In genomic region chr7:155819186-155819585, GRCh38 we compare ENCODE assay signal across 11 cellular contexts. TPM values are rescaled to one million over a fixed set of nuclear protein-coding genes. Genes with fewer than 3 reads are reported as not detected.
"Had no signal": no experiment of that assay in that cellular context is flagged by ENCODE, and none has a peak within 500 bp of the region (broad histone marks: within the 10 kb centered on the region; RNA-seq: fewer than 3 reads in every experiment).

No MANE protein-coding gene starts in this region.

- H3K9ac ChIP-seq: GM23248 had no signal

- ATAC-seq: HCT116, HepG2 had no signal

- H3K27ac ChIP-seq: GM23248, HL-60 had no signal

- H3K9me3 Mint-ChIP-seq: HFFc6 had no signal

- H3K27ac Mint-ChIP-seq: HFFc6, IgD-negative memory B cell had no signal

- H3K4me3 Mint-ChIP-seq: HFFc6, IgD-negative memory B cell had no signal

- H3K4me3 ChIP-seq: GM23248, HAP-1 had no signal

- H3K9me3 ChIP-seq: HAP-1 had no signal

- H2AFZ ChIP-seq: GM23248 had no signal

- DNase-seq: GM23248, GOT3, H7, HFFc6 had no signal

- H3K4me1 ChIP-seq: HAP-1 had no signal

- H3K36me3 ChIP-seq: HAP-1 had no signal

RNA-seq across cellular contexts. Expression of gene SHH, which starts 6.9 kb away (rescaled TPM):
- total RNA-seq: GM23248, H4, HFFc6, HT1080 had no signal
